In the genomic region with DNA sequence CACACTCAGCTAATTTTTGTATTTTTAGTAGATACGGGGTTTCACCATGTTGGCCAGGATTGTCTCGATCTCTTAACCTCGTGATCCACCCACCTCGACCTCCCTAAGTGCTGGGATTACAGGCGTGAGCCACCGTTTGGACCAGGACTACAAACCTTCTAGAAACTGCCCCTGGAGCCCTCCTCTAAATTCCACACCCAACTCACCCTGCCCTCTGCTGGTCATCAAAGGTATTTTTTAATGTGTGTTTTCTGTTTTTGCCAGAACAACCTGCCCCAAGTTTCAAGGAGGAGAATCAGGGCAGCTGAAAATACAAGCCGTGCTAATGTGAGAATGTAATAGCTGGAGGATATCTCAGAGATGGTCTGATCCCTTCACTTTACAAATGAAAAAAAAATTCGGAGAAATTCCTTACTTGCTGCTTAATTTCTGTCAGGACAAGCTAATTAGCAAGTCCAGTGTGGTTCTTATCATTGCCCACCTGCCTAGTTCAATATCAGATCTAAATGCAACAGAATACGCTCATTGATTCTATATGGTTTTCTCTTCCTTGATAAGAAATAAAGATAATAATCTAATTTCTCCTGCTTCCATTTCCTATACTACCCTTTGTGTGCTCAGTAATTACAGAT, we compare ENCODE assay signal across 8 cellular contexts. TPM values are rescaled to one million over a fixed set of nuclear protein-coding genes. Genes with fewer than 3 reads are reported as not detected.
DNase-seq lines count a peak whose midpoint lies in the region; ATAC-seq and TF ChIP-seq lines count a peak whose summit lies in the region.

No MANE protein-coding gene starts in this region.

- no peak overlapping the region for H2AFZ ChIP-seq in IMR-90 (replicated peaks; ENCODE audit: low read length, poor library complexity)

- TF ChIP-seq CTCF in IMR-90 (conservative IDR thresholded peaks at IDR 0.05; ENCODE audit: low read depth, low read length) (peak; percentile 64), chondrocyte (IDR thresholded peaks at IDR 0.05) (peak; percentile 83)

- H3K4me2 ChIP-seq in IMR-90 (ENCODE audit: low read depth, low read length), result no peak overlapping the region
- H3K4me2 ChIP-seq in mesendoderm (ENCODE audit: low read length), result no peak overlapping the region

- WGBS in IMR-90 (ENCODE audit: extremely low coverage in 2 of 2, insufficient read length in 1 of 2), 2 experiments, result no CpG with 5 or more reads among the region's 9 CpGs
- WGBS in mesendoderm (ENCODE audit: extremely low coverage, insufficient coverage, low lambda C conversion rate), result no CpG with 5 or more reads among the region's 9 CpGs

- peak; percentile 54 for TF ChIP-seq RAD21 in IMR-90 (IDR thresholded peaks at IDR 0.05; ENCODE audit: low read length)

- no TSS peak for BruUV-seq in IMR-90 (replicated peaks; lab: Mats Ljungman, UMichigan)

- no peaks in the 10 kb centered on the region for H3K9me3 Mint-ChIP-seq in chondrocyte (ENCODE audit: low read depth)
- H3K9me3 Mint-ChIP-seq in activated T-helper 2 cell treated with anti-CD3 and anti-CD28 coated beads, Interferon-gamma antibody, Interleukin-2, Interleukin-4, amounts not matched to agents 10 μg/mL and 5 μg/mL and 100 μg/mL, durations not matched to agents 14 hours and 24 hours and 36 hours, result no peaks in the 10 kb centered on the region

- no peaks in the 10 kb centered on the region for H3K36me3 Mint-ChIP-seq in chondrocyte (ENCODE audit: low read depth)
- H3K36me3 Mint-ChIP-seq in activated T-helper 2 cell treated with anti-CD3 and anti-CD28 coated beads, Interferon-gamma antibody, Interleukin-2, Interleukin-4, amounts not matched to agents 10 μg/mL and 5 μg/mL and 100 μg/mL, durations not matched to agents 14 hours and 24 hours and 36 hours (ENCODE audit: low read depth), result no peaks in the 10 kb centered on the region

- H3K79me1 ChIP-seq in IMR-90 (ENCODE audit: low read depth in 1 of 2, low read length in 2 of 2), result no peaks in the 10 kb centered on the region
- no peaks in the 10 kb centered on the region for H3K79me1 ChIP-seq in mesendoderm (ENCODE audit: low read length)

- no peak overlapping the region for H2AK9ac ChIP-seq in IMR-90 (replicated peaks; ENCODE audit: low read depth, low read length, poor library complexity)

- TF ChIP-seq POLR2A in IMR-90 (IDR thresholded peaks at IDR 0.05; ENCODE audit: low read depth, low read length), result no peak

- H3K4me3 Mint-ChIP-seq in chondrocyte (ENCODE audit: unreplicated experiment), result no peak overlapping the region
- H3K4me3 Mint-ChIP-seq in activated T-helper 2 cell treated with anti-CD3 and anti-CD28 coated beads, Interferon-gamma antibody, Interleukin-2, Interleukin-4, amounts not matched to agents 10 μg/mL and 5 μg/mL and 100 μg/mL, durations not matched to agents 14 hours and 24 hours and 36 hours (ENCODE audit: low read depth), result no peak overlapping the region

- H3K23ac ChIP-seq in IMR-90 (ENCODE audit: low read depth, low read length) (no peak overlapping the region), mesendoderm (ENCODE audit: low read length) (no peak overlapping the region)

- dilution Hi-C loops in IMR-90 (cut with HindIII; ENCODE audit: low sequenced_read_pairs, unreplicated experiment), result no loop called here

- no peaks in the 10 kb centered on the region for H3K9me3 ChIP-seq in IMR-90 (ENCODE audit: control insufficient read depth, insufficient read depth, low read length)

- H3K27me3 ChIP-seq in IMR-90 (ENCODE audit: control insufficient read depth, insufficient read depth, low read length) (peaks cover 46% of the 10 kb centered on the region), mesendoderm (ENCODE audit: insufficient read depth, low read length, poor library complexity) (peaks cover 9% of the 10 kb centered on the region)

- H4K91ac ChIP-seq in IMR-90 (ENCODE audit: insufficient read depth, low read depth, low read length), result no peak overlapping the region

- H2BK15ac ChIP-seq in IMR-90 (ENCODE audit: low read depth, low read length), result no peak overlapping the region
- H2BK15ac ChIP-seq in mesendoderm (replicated peaks; ENCODE audit: low read depth), result no peak overlapping the region

- H3K9me1 ChIP-seq in IMR-90 (ENCODE audit: insufficient read depth, low read length), result no peaks in the 10 kb centered on the region

- H3K27me3 Mint-ChIP-seq in chondrocyte (ENCODE audit: low read depth), result peaks cover 47% of the 10 kb centered on the region
- H3K27me3 Mint-ChIP-seq in activated T-helper 2 cell treated with anti-CD3 and anti-CD28 coated beads, Interferon-gamma antibody, Interleukin-2, Interleukin-4, amounts not matched to agents 10 μg/mL and 5 μg/mL and 100 μg/mL, durations not matched to agents 14 hours and 24 hours and 36 hours (ENCODE audit: low read depth), result peaks cover 57% of the 10 kb centered on the region

- no peak overlapping the region for H3K18ac ChIP-seq in IMR-90 (ENCODE audit: low read depth, low read length)
- H3K18ac ChIP-seq in mesendoderm (ENCODE audit: low read length), result no peak overlapping the region

- H3K79me2 ChIP-seq in mesendoderm (ENCODE audit: control insufficient read depth, insufficient read depth, low read length), result no peaks in the 10 kb centered on the region

- intact Hi-C loops in IMR-90 (cut with micrococcal nuclease), result loop anchor here (1.0 to 2.0 kb wide), 3 partner anchors 89 to 291 kb away; partner anchors contain the start of gene MTMR6
- intact Hi-C loops in activated T-helper 2 cell treated with anti-CD3 and anti-CD28 coated beads, Interferon-gamma antibody, Interleukin-2, Interleukin-4, amounts not matched to agents 10 μg/mL and 5 μg/mL and 100 μg/mL, durations not matched to agents 14 hours and 24 hours and 36 hours (cut with micrococcal nuclease), result loop anchor here (1.0 kb wide), 1 partner anchor 143 kb away; no protein-coding TSS in a partner anchor

- H2BK120ac ChIP-seq in IMR-90 (ENCODE audit: low read depth, low read length), result no peak overlapping the region
- H2BK120ac ChIP-seq in mesendoderm (ENCODE audit: low read depth, low read length), result no peak overlapping the region

- no peak overlapping the region for H2AK5ac ChIP-seq in IMR-90 (ENCODE audit: low read depth, low read length)
- no peak overlapping the region for H2AK5ac ChIP-seq in mesendoderm (ENCODE audit: low read length)

- no peak overlapping the region for H3K4me3 ChIP-seq in IMR-90 (ENCODE audit: insufficient read depth, low read depth, low read length)
- H3K4me3 ChIP-seq in mesendoderm (ENCODE audit: low read length), result no peak overlapping the region

- in situ Hi-C loops in IMR-90 (cut with MboI; ENCODE audit: low sequenced_read_pairs), result loop anchor here (10.0 to 25.0 kb wide), 2 partner anchors 141 to 289 kb away; partner anchors contain the start of gene PABPC3

- H4K5ac ChIP-seq in IMR-90 (ENCODE audit: low read depth, low read length), result no peak overlapping the region
- no peak overlapping the region for H4K5ac ChIP-seq in mesendoderm (ENCODE audit: low read length)

- peak; percentile 58 for ATAC-seq in IMR-90 (ENCODE audit: low read depth)

- H3K9ac ChIP-seq in IMR-90 (ENCODE audit: low read depth, low read length), result no peak overlapping the region
- no peak overlapping the region for H3K9ac ChIP-seq in mesendoderm (ENCODE audit: low read length)

- H3K27ac ChIP-seq in IMR-90 (ENCODE audit: insufficient read depth, low read length) (no peak overlapping the region), mesendoderm (ENCODE audit: low read depth, low read length) (no peak overlapping the region)

- H2BK20ac ChIP-seq in IMR-90 (ENCODE audit: low read depth, low read length), result no peak overlapping the region

- H3K14ac ChIP-seq in IMR-90 (replicated peaks; ENCODE audit: low read depth, low read length), result no peak overlapping the region

- no peak overlapping the region for H4K8ac ChIP-seq in IMR-90 (ENCODE audit: low read depth in 2 of 2, low read length in 2 of 2)
- H4K8ac ChIP-seq in mesendoderm (ENCODE audit: low read depth, low read length), result no peak overlapping the region

- POLR2A ChIA-PET in IMR-90 (lab: Charles Lee; ENCODE audit: unreplicated experiment), result no interaction called here

- H3K4me1 ChIP-seq in IMR-90 (ENCODE audit: control insufficient read depth, insufficient read depth, low read length) (no peaks in the 10 kb centered on the region), mesendoderm (ENCODE audit: control insufficient read depth, low read depth, low read length) (no peaks in the 10 kb centered on the region)

- H3K27ac Mint-ChIP-seq in chondrocyte (ENCODE audit: unreplicated experiment), result no peak overlapping the region
- H3K27ac Mint-ChIP-seq in activated T-helper 2 cell treated with anti-CD3 and anti-CD28 coated beads, Interferon-gamma antibody, Interleukin-2, Interleukin-4, amounts not matched to agents 10 μg/mL and 5 μg/mL and 100 μg/mL, durations not matched to agents 14 hours and 24 hours and 36 hours, result no peak overlapping the region

- H3K4ac ChIP-seq in IMR-90 (ENCODE audit: low read depth, low read length) (no peak overlapping the region), mesendoderm (ENCODE audit: low read depth, low read length) (no peak overlapping the region)

- H3K56ac ChIP-seq in IMR-90 (ENCODE audit: extremely low read depth, insufficient read depth, low read length), result no peak overlapping the region
- H3K56ac ChIP-seq in mesendoderm (ENCODE audit: low read length), result no peak overlapping the region

- H4K20me1 ChIP-seq in IMR-90 (ENCODE audit: insufficient read depth, low read length), result no peaks in the 10 kb centered on the region

- CTCF ChIA-PET in IMR-90 (lab: Yijun Ruan, JAX), result interaction anchor here (0.6 to 1.6 kb wide), 8 partner anchors 10 to 143 kb away, joined by 3 to 9 read pairs (median 4); no protein-coding TSS in a partner anchor

- DNase-seq in activated gamma-delta T cell treated with Interleukin-2 at 50 U/mL for 16 hours (peak; percentile 26), activated gamma-delta T cell (lab: John Stamatoyannopoulos, UW) (no peak), IMR-90 (peak; percentile 31), RPMI8226 (peak; percentile 46), chondrocyte (ENCODE audit: low spot score) (no peak), mesendoderm (peak; percentile 66), 8988T (no peak)
- DNase-seq in activated T-helper 2 cell treated with anti-CD3 and anti-CD28 coated beads, Interferon-gamma antibody, Interleukin-2, Interleukin-4, amounts not matched to agents 10 μg/mL and 5 μg/mL and 100 μg/mL, durations not matched to agents 14 hours and 24 hours and 36 hours (ENCODE audit: low spot score), result no peak

- H3K36me3 ChIP-seq in IMR-90 (ENCODE audit: control insufficient read depth, insufficient read depth, low read length), result no peaks in the 10 kb centered on the region
- H3K36me3 ChIP-seq in mesendoderm (ENCODE audit: control insufficient read depth, insufficient read depth, low read length), result no peaks in the 10 kb centered on the region

- peaks cover 3% of the 10 kb centered on the region for H3K4me1 Mint-ChIP-seq in chondrocyte (ENCODE audit: low read depth)
- H3K4me1 Mint-ChIP-seq in activated T-helper 2 cell treated with anti-CD3 and anti-CD28 coated beads, Interferon-gamma antibody, Interleukin-2, Interleukin-4, amounts not matched to agents 10 μg/mL and 5 μg/mL and 100 μg/mL, durations not matched to agents 14 hours and 24 hours and 36 hours (ENCODE audit: low read depth), result peaks cover 2% of the 10 kb centered on the region

- no peak overlapping the region for H2BK5ac ChIP-seq in IMR-90 (ENCODE audit: low read depth, low read length, poor library complexity, severe bottlenecking)
- H2BK5ac ChIP-seq in mesendoderm (ENCODE audit: low read length), result no peak overlapping the region

RNA-seq across cellular contexts. Expression of gene ATP8A2, which starts 4.1 kb away (rescaled TPM):
- total RNA-seq in IMR-90 (2012; rRNA removed) (0.18 and 0.28 TPM in 2 replicates), chondrocyte (1.7 to 1.9 TPM (median 1.9 TPM) in 3 replicates)
- polyA plus RNA-seq in IMR-90 (2012; rRNA removed), result 0.02 and 0.04 TPM in 2 replicates
- 0.01 and 0.03 TPM in 2 replicates for polyA plus RNA-seq in IMR-90 (2012; cell fraction: cytosol; rRNA removed)
- 0.01 and 0.02 TPM in 2 replicates for polyA plus RNA-seq in IMR-90 (2012; cell fraction: nucleus; rRNA removed; ENCODE audit: low replicate concordance)
- polyA plus RNA-seq in mesendoderm (2013, experiment 1 of 2), result 0.83 TPM
- 0.88 TPM for polyA plus RNA-seq in mesendoderm (2013, experiment 2 of 2)
- total RNA-seq in activated T-helper 2 cell treated with anti-CD3 and anti-CD28 coated beads, Interferon-gamma antibody, Interleukin-2, Interleukin-4, amounts not matched to agents 10 μg/mL and 5 μg/mL and 100 μg/mL, durations not matched to agents 14 hours and 24 hours and 36 hours, result 0.11 and 0.16 TPM in 2 replicates

Comparison
In these comparisons a context has a peak if more than half of its experiments do, and no peak if none do; other contexts are left out.
1. DNase-seq: peak in activated gamma-delta T cell treated with Interleukin-2 at 50 U/mL for 16 hours (single experiment), IMR-90 (single experiment), RPMI8226 (single experiment) and mesendoderm (single experiment); none in activated gamma-delta T cell (single experiment), chondrocyte (single experiment), activated T-helper 2 cell treated with anti-CD3 and anti-CD28 coated beads, Interferon-gamma antibody, Interleukin-2, Interleukin-4, amounts not matched to agents 10 μg/mL and 5 μg/mL and 100 μg/mL, durations not matched to agents 14 hours and 24 hours and 36 hours (single experiment) and 8988T (single experiment).